21 cellular contexts compared by ENCODE assay signal in the genomic region with DNA sequence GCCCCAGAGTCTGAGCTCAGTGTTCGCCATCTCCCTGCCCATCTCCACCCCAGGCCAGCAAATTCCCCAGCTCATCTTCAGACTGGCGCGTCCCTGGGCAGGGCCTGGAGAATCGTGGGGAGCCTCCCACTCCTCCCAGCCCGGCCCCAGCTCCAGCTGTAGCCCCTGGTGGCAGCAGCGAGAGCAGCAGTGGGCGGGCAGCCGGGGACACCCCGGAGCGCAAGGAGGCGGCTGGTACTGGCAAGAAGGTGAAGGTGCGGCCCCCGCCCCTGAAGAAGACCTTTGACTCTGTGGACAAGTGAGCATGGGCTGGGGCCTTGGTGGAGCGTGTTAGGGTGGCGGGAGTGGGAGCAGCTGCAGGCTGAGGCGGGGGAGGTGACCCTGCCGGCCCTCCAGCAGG. TPM values are rescaled to one million over a fixed set of nuclear protein-coding genes. Genes with fewer than 3 reads are reported as not detected.
DNase-seq lines count a peak whose midpoint lies in the region; ATAC-seq and TF ChIP-seq lines count a peak whose summit lies in the region.
"Had no signal": no experiment of that assay in that cellular context is flagged by ENCODE, and none has a peak within 500 bp of the region (broad histone marks: within the 10 kb centered on the region; RNA-seq: fewer than 3 reads in every experiment).

No MANE protein-coding gene starts in this region.

- no peak overlapping the region for H4K5ac ChIP-seq in IMR-90 (ENCODE audit: low read depth, low read length)

- CTCF ChIA-PET in BJ (lab: Yijun Ruan, JAX): interaction anchor here (10.9 kb wide), 1 partner anchor 49 kb away, joined by 109 read pairs; the partner anchor contains the start of gene GSK3A
- CTCF ChIA-PET in IMR-90 (lab: Yijun Ruan, JAX): no interaction called here

- H3K4me3 ChIP-seq in BJ (ENCODE audit: low read depth, low read length): no peak overlapping the region
- no peak overlapping the region for H3K4me3 ChIP-seq in IMR-90 (ENCODE audit: insufficient read depth, low read depth, low read length)
- no peak overlapping the region for H3K4me3 ChIP-seq in endodermal cell (ENCODE audit: low read length)
- no peak overlapping the region for H3K4me3 ChIP-seq in thyroid gland (replicated peaks in 1 of 3)
- H3K4me3 ChIP-seq: body of pancreas, left ventricle myocardium inferior, pancreas, skin epidermis had no signal

- intact Hi-C loops in IMR-90 (cut with micrococcal nuclease) (no loop called here), thyroid gland (cut with DNase I) (loop anchor here (5.0 kb wide), 1 partner anchor 161 kb away; the partner anchor contains the start of gene POU2F2)

- no peak overlapping the region for H2BK20ac ChIP-seq in IMR-90 (ENCODE audit: low read depth, low read length)

- H3K9ac ChIP-seq in IMR-90 (ENCODE audit: low read depth, low read length) (no peak overlapping the region), endodermal cell (ENCODE audit: extremely low read depth, low read length, poor library complexity, severe bottlenecking) (no peak overlapping the region)

- TF ChIP-seq CTCF in BJ (IDR thresholded peaks at IDR 0.05; ENCODE audit: insufficient read depth, low read depth, low read length) (peak; percentile 9; the same call in 1 of the 2 replicates), IMR-90 (conservative IDR thresholded peaks at IDR 0.05; ENCODE audit: low read depth, low read length) (no peak; the same call in 1 of the 2 replicates), endodermal cell (conservative IDR thresholded peaks at IDR 0.05) (peak; percentile 57), nephron (IDR thresholded peaks at IDR 0.05; ENCODE audit: unreplicated experiment in 3 of 3) (peak; percentile 39 to 48 (median 40)), thyroid gland (IDR thresholded peaks at IDR 0.05) (no peak)

- no peak for ATAC-seq in IMR-90 (ENCODE audit: low read depth)
- ATAC-seq: activated T-cell treated with anti-CD3 and anti-CD28 coated beads, Interleukin-2, amount 50 U/mL, for 4 hours; body of pancreas; pancreas; SK-N-SH treated with all-trans-retinoic acid at 6 μM for 48 hours had no signal

- H4K20me1 ChIP-seq in IMR-90 (ENCODE audit: insufficient read depth, low read length): peaks cover 10% of the 10 kb centered on the region

- no peak overlapping the region for H2BK5ac ChIP-seq in IMR-90 (ENCODE audit: low read depth, low read length, poor library complexity, severe bottlenecking)

- peak overlapping the region; percentile 42 for H2AK9ac ChIP-seq in IMR-90 (replicated peaks; ENCODE audit: low read depth, low read length, poor library complexity)

- H4K91ac ChIP-seq in IMR-90 (ENCODE audit: insufficient read depth, low read depth, low read length): no peak overlapping the region

- no peak overlapping the region for H3K4ac ChIP-seq in IMR-90 (ENCODE audit: low read depth, low read length)

- H3K14ac ChIP-seq in IMR-90 (replicated peaks; ENCODE audit: low read depth, low read length): no peak overlapping the region

- TF ChIP-seq POLR2A in IMR-90 (IDR thresholded peaks at IDR 0.05; ENCODE audit: low read depth, low read length) (no peak), thyroid gland (IDR thresholded peaks at IDR 0.05) (no peak)

- no peak overlapping the region for H3K56ac ChIP-seq in IMR-90 (ENCODE audit: extremely low read depth, insufficient read depth, low read length)

- H3K9me3 ChIP-seq in IMR-90 (ENCODE audit: control insufficient read depth, insufficient read depth, low read length): no peaks in the 10 kb centered on the region
- no peaks in the 10 kb centered on the region for H3K9me3 ChIP-seq in endodermal cell (ENCODE audit: control insufficient read depth, low read length)
- H3K9me3 ChIP-seq in thyroid gland: no peaks in the 10 kb centered on the region
- H3K9me3 ChIP-seq: body of pancreas, left ventricle myocardium inferior, pancreas had no signal

- H3K4me1 ChIP-seq in IMR-90 (ENCODE audit: control insufficient read depth, insufficient read depth, low read length): no peaks in the 10 kb centered on the region
- H3K4me1 ChIP-seq in endodermal cell (ENCODE audit: control insufficient read depth, insufficient read depth, low read length): no peaks in the 10 kb centered on the region
- H3K4me1 ChIP-seq in thyroid gland: no peaks in the 10 kb centered on the region
- H3K4me1 ChIP-seq: body of pancreas, left ventricle myocardium inferior, pancreas had no signal

- POLR2A ChIA-PET in BJ (lab: Charles Lee): no interaction called here
- POLR2A ChIA-PET in IMR-90 (lab: Charles Lee; ENCODE audit: unreplicated experiment): no interaction called here

- TF ChIP-seq RAD21 in IMR-90 (IDR thresholded peaks at IDR 0.05; ENCODE audit: low read length): no peak

- H3K9me1 ChIP-seq in IMR-90 (ENCODE audit: insufficient read depth, low read length): 0 out of 2 replicates have a peak, but pooled peaks cover 2% of the 10 kb centered on the region

- H3K36me3 Mint-ChIP-seq in endodermal cell (ENCODE audit: low read depth): peaks cover 43% of the 10 kb centered on the region
- peaks cover 31% of the 10 kb centered on the region for H3K36me3 Mint-ChIP-seq in nephron (ENCODE audit: low read depth)
- H3K36me3 Mint-ChIP-seq: activated naive CD8-positive, alpha-beta T cell had no signal

- H4K8ac ChIP-seq in IMR-90 (ENCODE audit: low read depth in 2 of 2, low read length in 2 of 2): no peak overlapping the region

- no peaks in the 10 kb centered on the region for H3K27me3 Mint-ChIP-seq in endodermal cell (ENCODE audit: insufficient read depth)
- no peaks in the 10 kb centered on the region for H3K27me3 Mint-ChIP-seq in nephron (ENCODE audit: low read depth)
- H3K27me3 Mint-ChIP-seq: activated naive CD8-positive, alpha-beta T cell had no signal

- dilution Hi-C loops in IMR-90 (cut with HindIII; ENCODE audit: low sequenced_read_pairs, unreplicated experiment): no loop called here

- no TSS peak for BruUV-seq in IMR-90 (replicated peaks; lab: Mats Ljungman, UMichigan)

- peaks cover 3 to 6% of the 10 kb centered on the region in 2 experiments; a peak in 2 of 4 replicates for H3K79me1 ChIP-seq in IMR-90 (ENCODE audit: low read depth in 1 of 2, low read length in 2 of 2)

- no peak for DNase-seq in BJ (ENCODE audit: low read depth)
- no peak for DNase-seq in IMR-90
- DNase-seq in endodermal cell: peak; percentile 71
- DNase-seq in thyroid gland: no peak
- DNase-seq in KBM-7: no peak
- no peak for DNase-seq in COR-L47 (lab: John Stamatoyannopoulos, UW)
- DNase-seq in NCI-H748 (lab: John Stamatoyannopoulos, UW; ENCODE audit: unreplicated experiment): no peak
- DNase-seq: activated CD4-positive, alpha-beta T cell treated with anti-CD3 and anti-CD28 coated beads, Interleukin-2, amount 50 U/mL, for 4 hours; activated T-cell treated with anti-CD3 and anti-CD28 coated beads, Interleukin-2, amount 50 U/mL, for 4 hours; effector memory CD4-positive, alpha-beta T cell; foreskin melanocyte; GF-D8; left ventricle myocardium inferior; NCI-H1105; NCI-H2171 treated with DMSO at 0.1 percent for 48 hours had no signal

- in situ Hi-C loops in IMR-90 (cut with MboI; ENCODE audit: low sequenced_read_pairs): no loop called here
- in situ Hi-C loops in KBM-7 (cut with MboI; ENCODE audit: low pct_unique_long_range_greater_than_20kb, low sequenced_read_pairs): no loop called here

- H2AK5ac ChIP-seq in IMR-90 (ENCODE audit: low read depth, low read length): no peak overlapping the region

- WGBS in IMR-90 (ENCODE audit: extremely low coverage in 2 of 2, insufficient read length in 1 of 2), 2 experiments: 84% methylated on average over 10 of the region's 17 CpGs; no CpG with 5 or more reads in 1 of the 2 experiments
- 93% methylated on average over 5 to 17 of the region's 17 CpGs for WGBS in endodermal cell (ENCODE audit: insufficient coverage in 1 of 2, insufficient read length in 1 of 2), 2 experiments
- WGBS in thyroid gland, 2 donors: 88 to 93% methylated on average over 17 of the region's 17 CpGs

- H3K4me3 Mint-ChIP-seq in endodermal cell: no peak overlapping the region
- H3K4me3 Mint-ChIP-seq in nephron: peak overlapping the region in 2 of 3 experiments; percentile 61 to 64
- H3K4me3 Mint-ChIP-seq: activated naive CD8-positive, alpha-beta T cell; activated T-cell treated with anti-CD3 and anti-CD28 coated beads, Interleukin-2, amount 50 U/mL, for 4 hours had no signal

- H3K4me1 Mint-ChIP-seq in endodermal cell (peaks cover 2% of the 10 kb centered on the region), nephron (peaks cover 13% of the 10 kb centered on the region)

- H3K9me3 Mint-ChIP-seq in endodermal cell (no peaks in the 10 kb centered on the region), nephron (no peaks in the 10 kb centered on the region)
- H3K9me3 Mint-ChIP-seq: activated T-cell treated with anti-CD3 and anti-CD28 coated beads, Interleukin-2, amount 50 U/mL, for 4 hours had no signal

- no peak overlapping the region for H3K27ac Mint-ChIP-seq in endodermal cell
- peak overlapping the region; percentile 85 to 92 (median 90) for H3K27ac Mint-ChIP-seq in nephron
- H3K27ac Mint-ChIP-seq: activated naive CD8-positive, alpha-beta T cell had no signal

- no peak overlapping the region for H3K18ac ChIP-seq in IMR-90 (ENCODE audit: low read depth, low read length)

- H3K23ac ChIP-seq in IMR-90 (ENCODE audit: low read depth, low read length): no peak overlapping the region

- peaks cover 53% of the 10 kb centered on the region for H3K36me3 ChIP-seq in BJ (ENCODE audit: control insufficient read depth, insufficient read depth, low read length)
- peaks cover 69% of the 10 kb centered on the region for H3K36me3 ChIP-seq in IMR-90 (ENCODE audit: control insufficient read depth, insufficient read depth, low read length)
- peaks cover 68% of the 10 kb centered on the region for H3K36me3 ChIP-seq in endodermal cell (ENCODE audit: control insufficient read depth, insufficient read depth, low read length)
- H3K36me3 ChIP-seq in thyroid gland: peaks cover 50 to 54% of the 10 kb centered on the region in 2 donors

- H3K27me3 ChIP-seq in BJ (ENCODE audit: control insufficient read depth, insufficient read depth, low read length) (no peaks in the 10 kb centered on the region), IMR-90 (ENCODE audit: control insufficient read depth, insufficient read depth, low read length) (no peaks in the 10 kb centered on the region), endodermal cell (ENCODE audit: control insufficient read depth, insufficient read depth, low read length, poor library complexity, severe bottlenecking) (no peaks in the 10 kb centered on the region), thyroid gland (no peaks in the 10 kb centered on the region)
- H3K27me3 ChIP-seq: body of pancreas, pancreas had no signal

- no peak overlapping the region for H2BK15ac ChIP-seq in IMR-90 (ENCODE audit: low read depth, low read length)

- H2AFZ ChIP-seq in IMR-90 (replicated peaks; ENCODE audit: low read length, poor library complexity): no peak overlapping the region

- H3K4me2 ChIP-seq in IMR-90 (ENCODE audit: low read depth, low read length): no peak overlapping the region

- H3K27ac ChIP-seq in IMR-90 (ENCODE audit: insufficient read depth, low read length) (no peak overlapping the region), endodermal cell (ENCODE audit: low read depth, low read length) (no peak overlapping the region), thyroid gland (no peak overlapping the region)
- H3K27ac ChIP-seq: body of pancreas, left ventricle myocardium inferior, pancreas, skin epidermis had no signal

- H2BK120ac ChIP-seq in IMR-90 (ENCODE audit: low read depth, low read length): no peak overlapping the region

RNA-seq across cellular contexts. Expression of gene PRR19, which starts 8.4 kb away (rescaled TPM):
- polyA plus RNA-seq in BJ (2011; rRNA removed): 0.43 and 0.93 TPM in 2 replicates
- 0.26 and 0.66 TPM in 2 replicates for polyA minus RNA-seq in BJ (2011; rRNA and poly(A)+ RNA removed)
- total RNA-seq in IMR-90 (2012; rRNA removed): 0.28 and 0.36 TPM in 2 replicates
- polyA plus RNA-seq in IMR-90 (2012; rRNA removed): 1.6 and 1.8 TPM in 2 replicates
- polyA plus RNA-seq in IMR-90 (2012; cell fraction: cytosol; rRNA removed): 0.79 and 1.7 TPM in 2 replicates
- polyA plus RNA-seq in IMR-90 (2012; cell fraction: nucleus; rRNA removed; ENCODE audit: low replicate concordance): 0.60 and 1.5 TPM in 2 replicates
- 1 to 10 TPM; 1.4 to 2.7 TPM for total RNA-seq in endodermal cell
- 1.9 TPM for polyA plus RNA-seq in endodermal cell (2013, experiment 1 of 2)
- 2.4 TPM for polyA plus RNA-seq in endodermal cell (2013, experiment 2 of 2)
- total RNA-seq in thyroid gland: under 1 TPM in 2 of 4 donors, not detected in 2; 0.27 to 0.45 TPM
- total RNA-seq: left ventricle myocardium inferior had no signal

RNA-seq across cellular contexts. Expression of gene PAFAH1B3, which starts 8.9 kb away (rescaled TPM):
- polyA plus RNA-seq in BJ (2011; rRNA removed) (24.7 and 35.7 TPM in 2 replicates), IMR-90 (2012; rRNA removed) (64.3 and 69.7 TPM in 2 replicates)
- 40.2 and 58.4 TPM in 2 replicates for polyA minus RNA-seq in BJ (2011; rRNA and poly(A)+ RNA removed)
- total RNA-seq in IMR-90 (2012; rRNA removed) (71.2 and 76.4 TPM in 2 replicates), endodermal cell (10 to 100 TPM; 63.0 to 70.2 TPM), thyroid gland (10 to 100 TPM in 3 of 4 donors, 1 to 10 TPM in 1; 6.0 to 23.7 (median 19.1) TPM)
- polyA plus RNA-seq in IMR-90 (2012; cell fraction: cytosol; rRNA removed): 92.1 and 108 TPM in 2 replicates
- polyA plus RNA-seq in IMR-90 (2012; cell fraction: nucleus; rRNA removed; ENCODE audit: low replicate concordance): 40.0 and 79.4 TPM in 2 replicates
- 105 TPM for polyA plus RNA-seq in endodermal cell (2013, experiment 1 of 2)
- polyA plus RNA-seq in endodermal cell (2013, experiment 2 of 2): 98.0 TPM

RNA-seq across cellular contexts. Expression of gene TMEM145, which starts 19.6 kb away (rescaled TPM):
- polyA plus RNA-seq in BJ (2011; rRNA removed) (0.07 TPM in 1 of 2 replicates, not detected in the other), IMR-90 (2012; rRNA removed) (0.09 and 0.41 TPM in 2 replicates)
- polyA minus RNA-seq in BJ (2011; rRNA and poly(A)+ RNA removed): 0.81 and 0.98 TPM in 2 replicates
- total RNA-seq in IMR-90 (2012; rRNA removed) (under 0.01 and 2.5 TPM in 2 replicates), endodermal cell (under 1 TPM; 0.38 to 0.42 TPM), thyroid gland (1 to 10 TPM in 1 of 4 donors, not detected in 3; 2.8 TPM)
- 0.10 and 0.20 TPM in 2 replicates for polyA plus RNA-seq in IMR-90 (2012; cell fraction: cytosol; rRNA removed)
- polyA plus RNA-seq in IMR-90 (2012; cell fraction: nucleus; rRNA removed; ENCODE audit: low replicate concordance): 1.5 and 2.9 TPM in 2 replicates
- polyA plus RNA-seq in endodermal cell (2013, experiment 1 of 2): 4.4 TPM
- polyA plus RNA-seq in endodermal cell (2013, experiment 2 of 2): 2.2 TPM
- total RNA-seq: activated T-cell treated with anti-CD3 and anti-CD28 coated beads, Interleukin-2, amount 50 U/mL, for 4 hours; body of pancreas had no signal

RNA-seq across cellular contexts. Expression of gene CIC, which starts 24.5 kb away (rescaled TPM):
- polyA plus RNA-seq in BJ (2011; rRNA removed) (3.5 and 7.0 TPM in 2 replicates), IMR-90 (2012; rRNA removed) (23.2 and 27.3 TPM in 2 replicates)
- 5.2 and 7.9 TPM in 2 replicates for polyA minus RNA-seq in BJ (2011; rRNA and poly(A)+ RNA removed)
- total RNA-seq in IMR-90 (2012; rRNA removed) (1.8 and 2.5 TPM in 2 replicates), endodermal cell (10 to 100 TPM; 48.6 to 57.6 TPM), thyroid gland (10 to 100 TPM; 50.6 to 98.3 (median 56.9) TPM)
- 20.0 and 22.5 TPM in 2 replicates for polyA plus RNA-seq in IMR-90 (2012; cell fraction: cytosol; rRNA removed)
- polyA plus RNA-seq in IMR-90 (2012; cell fraction: nucleus; rRNA removed; ENCODE audit: low replicate concordance): 50.1 and 139 TPM in 2 replicates
- 55.5 TPM for polyA plus RNA-seq in endodermal cell (2013, experiment 1 of 2)
- 51.2 TPM for polyA plus RNA-seq in endodermal cell (2013, experiment 2 of 2)

RNA-seq across cellular contexts. Expression of gene MEGF8, which starts 31.9 kb away (rescaled TPM):
- polyA plus RNA-seq in BJ (2011; rRNA removed) (6.8 and 9.6 TPM in 2 replicates), IMR-90 (2012; rRNA removed) (12.5 and 13.7 TPM in 2 replicates)
- polyA minus RNA-seq in BJ (2011; rRNA and poly(A)+ RNA removed): 7.3 and 7.9 TPM in 2 replicates
- total RNA-seq in IMR-90 (2012; rRNA removed) (2.3 and 2.5 TPM in 2 replicates), endodermal cell (10 to 100 TPM; 48.0 to 51.4 TPM), thyroid gland (100 to 1,000 TPM in 1 of 4 donors, 10 to 100 TPM in 3; 12.5 to 150 (median 35.7) TPM)
- polyA plus RNA-seq in IMR-90 (2012; cell fraction: cytosol; rRNA removed): 7.6 and 17.1 TPM in 2 replicates
- polyA plus RNA-seq in IMR-90 (2012; cell fraction: nucleus; rRNA removed; ENCODE audit: low replicate concordance): 17.5 and 26.7 TPM in 2 replicates
- 26.6 TPM for polyA plus RNA-seq in endodermal cell (2013, experiment 1 of 2)
- polyA plus RNA-seq in endodermal cell (2013, experiment 2 of 2): 28.6 TPM

Comparison
In these comparisons a context has a peak if more than half of its experiments do, and no peak if none do; other contexts are left out.
1. CTCF ChIP-seq: peak in BJ (single experiment), endodermal cell (single experiment) and nephron (3 of 3); none in IMR-90 (single experiment) and thyroid gland (0 of 6).